ENCODE assay signal across 2 cellular contexts in the genomic region with DNA sequence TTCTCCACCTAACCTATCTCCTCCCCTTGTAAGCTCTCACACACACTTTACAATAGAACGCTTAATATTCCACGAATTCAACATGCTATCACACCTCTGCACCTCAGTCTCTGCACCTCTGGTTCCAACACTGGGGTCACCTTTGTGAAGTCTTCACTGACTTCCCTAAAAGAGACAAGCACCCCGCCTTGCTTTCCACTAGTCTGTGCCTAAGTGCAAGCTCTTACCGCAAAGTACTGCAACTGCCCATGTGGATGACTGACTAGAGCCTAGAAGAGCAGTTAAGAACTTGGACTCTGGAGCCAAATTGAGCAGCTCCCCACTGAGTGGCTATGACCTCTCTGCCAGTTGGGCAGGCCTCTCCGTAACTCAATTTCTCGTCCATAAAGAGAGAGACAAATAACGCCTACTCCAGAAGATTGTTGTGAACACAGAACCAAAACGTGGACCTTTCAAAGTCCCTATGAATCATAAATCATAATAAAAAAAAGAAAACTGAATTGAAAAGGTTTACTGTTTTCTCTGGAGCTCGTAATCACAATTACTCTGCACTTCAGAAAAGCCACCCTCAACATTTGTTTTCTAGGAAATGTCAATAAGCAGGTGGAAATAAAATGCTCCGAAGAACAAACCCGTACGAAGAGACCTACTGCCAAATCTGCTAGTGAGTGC.
TF ChIP-seq lines count a peak whose summit lies in the region.

No MANE protein-coding gene starts in this region.

TF ChIP-seq in A549, 52 proteins besides CTCF, POLR2A, EP300 and RAD21:
- TF ChIP-seq NR3C1 (IDR thresholded peaks at IDR 0.05), result no peak
- no peak for TF ChIP-seq RNF2 (IDR thresholded peaks at IDR 0.05; ENCODE audit: borderline replicate concordance, low read depth)
- no peak for TF ChIP-seq HOXB13 (CRISPR knock-in tag; IDR thresholded peaks at IDR 0.05; ENCODE audit: low read depth)
- no peak for TF ChIP-seq SREBF2 (IDR thresholded peaks at IDR 0.05)
- TF ChIP-seq NPAS2 (CRISPR knock-in tag; IDR thresholded peaks at IDR 0.05; ENCODE audit: borderline replicate concordance), result no peak
- no peak for TF ChIP-seq ZC3H11A (IDR thresholded peaks at IDR 0.05)
- TF ChIP-seq GATA3 (IDR thresholded peaks at IDR 0.05; ENCODE audit: borderline replicate concordance), result no peak
- TF ChIP-seq JUNB (IDR thresholded peaks at IDR 0.05), result no peak
- TF ChIP-seq KDM1A (IDR thresholded peaks at IDR 0.05; ENCODE audit: low read depth), result no peak
- TF ChIP-seq HOXB5 (CRISPR knock-in tag; IDR thresholded peaks at IDR 0.05), result no peak
- TF ChIP-seq, protein P1, sequence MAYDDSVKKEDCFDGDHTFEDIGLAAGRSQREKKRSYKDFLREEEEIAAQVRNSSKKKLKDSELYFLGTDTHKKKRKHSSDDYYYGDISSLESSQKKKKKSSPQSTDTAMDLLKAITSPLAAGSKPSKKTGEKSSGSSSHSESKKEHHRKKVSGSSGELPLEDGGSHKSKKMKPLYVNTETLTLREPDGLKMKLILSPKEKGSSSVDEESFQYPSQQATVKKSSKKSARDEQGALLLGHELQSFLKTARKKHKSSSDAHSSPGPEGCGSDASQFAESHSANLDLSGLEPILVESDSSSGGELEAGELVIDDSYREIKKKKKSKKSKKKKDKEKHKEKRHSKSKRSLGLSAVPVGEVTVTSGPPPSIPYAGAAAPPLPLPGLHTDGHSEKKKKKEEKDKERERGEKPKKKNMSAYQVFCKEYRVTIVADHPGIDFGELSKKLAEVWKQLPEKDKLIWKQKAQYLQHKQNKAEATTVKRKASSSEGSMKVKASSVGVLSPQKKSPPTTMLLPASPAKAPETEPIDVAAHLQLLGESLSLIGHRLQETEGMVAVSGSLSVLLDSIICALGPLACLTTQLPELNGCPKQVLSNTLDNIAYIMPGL (CRISPR knock-in tag; IDR thresholded peaks at IDR 0.05; ENCODE audit: borderline replicate concordance), result no peak
- TF ChIP-seq TP53 (CRISPR knock-in tag; IDR thresholded peaks at IDR 0.05), result no peak
- TF ChIP-seq MAFK (IDR thresholded peaks at IDR 0.05; ENCODE audit: partially characterized antibody), result no peak
- TF ChIP-seq, protein P2, sequence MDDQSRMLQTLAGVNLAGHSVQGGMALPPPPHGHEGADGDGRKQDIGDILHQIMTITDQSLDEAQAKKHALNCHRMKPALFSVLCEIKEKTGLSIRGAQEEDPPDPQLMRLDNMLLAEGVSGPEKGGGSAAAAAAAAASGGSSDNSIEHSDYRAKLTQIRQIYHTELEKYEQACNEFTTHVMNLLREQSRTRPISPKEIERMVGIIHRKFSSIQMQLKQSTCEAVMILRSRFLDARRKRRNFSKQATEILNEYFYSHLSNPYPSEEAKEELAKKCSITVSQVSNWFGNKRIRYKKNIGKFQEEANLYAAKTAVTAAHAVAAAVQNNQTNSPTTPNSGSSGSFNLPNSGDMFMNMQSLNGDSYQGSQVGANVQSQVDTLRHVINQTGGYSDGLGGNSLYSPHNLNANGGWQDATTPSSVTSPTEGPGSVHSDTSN (IDR thresholded peaks at IDR 0.05), result no peak
- TF ChIP-seq, protein P3, sequence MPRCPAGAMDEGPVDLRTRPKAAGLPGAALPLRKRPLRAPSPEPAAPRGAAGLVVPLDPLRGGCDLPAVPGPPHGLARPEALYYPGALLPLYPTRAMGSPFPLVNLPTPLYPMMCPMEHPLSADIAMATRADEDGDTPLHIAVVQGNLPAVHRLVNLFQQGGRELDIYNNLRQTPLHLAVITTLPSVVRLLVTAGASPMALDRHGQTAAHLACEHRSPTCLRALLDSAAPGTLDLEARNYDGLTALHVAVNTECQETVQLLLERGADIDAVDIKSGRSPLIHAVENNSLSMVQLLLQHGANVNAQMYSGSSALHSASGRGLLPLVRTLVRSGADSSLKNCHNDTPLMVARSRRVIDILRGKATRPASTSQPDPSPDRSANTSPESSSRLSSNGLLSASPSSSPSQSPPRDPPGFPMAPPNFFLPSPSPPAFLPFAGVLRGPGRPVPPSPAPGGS (IDR thresholded peaks at IDR 0.05), result no peak
- no peak for TF ChIP-seq ZSCAN20 (CRISPR knock-in tag; IDR thresholded peaks at IDR 0.05)

TF ChIP-seq in H1, 55 proteins besides CTCF, POLR2A, EP300 and RAD21:
- no peak for TF ChIP-seq KDM4A (IDR thresholded peaks at IDR 0.05; ENCODE audit: low read depth, low read length, severe bottlenecking)
- TF ChIP-seq CREB1 (IDR thresholded peaks at IDR 0.05), result no peak
- no peak for TF ChIP-seq TAF7 (optimal IDR thresholded peaks at IDR 0.05; ENCODE audit: borderline replicate concordance, low read depth, low read length)
- TF ChIP-seq CBX5 (IDR thresholded peaks at IDR 0.05; ENCODE audit: low read depth, low read length), result no peak
- TF ChIP-seq, protein P4, sequence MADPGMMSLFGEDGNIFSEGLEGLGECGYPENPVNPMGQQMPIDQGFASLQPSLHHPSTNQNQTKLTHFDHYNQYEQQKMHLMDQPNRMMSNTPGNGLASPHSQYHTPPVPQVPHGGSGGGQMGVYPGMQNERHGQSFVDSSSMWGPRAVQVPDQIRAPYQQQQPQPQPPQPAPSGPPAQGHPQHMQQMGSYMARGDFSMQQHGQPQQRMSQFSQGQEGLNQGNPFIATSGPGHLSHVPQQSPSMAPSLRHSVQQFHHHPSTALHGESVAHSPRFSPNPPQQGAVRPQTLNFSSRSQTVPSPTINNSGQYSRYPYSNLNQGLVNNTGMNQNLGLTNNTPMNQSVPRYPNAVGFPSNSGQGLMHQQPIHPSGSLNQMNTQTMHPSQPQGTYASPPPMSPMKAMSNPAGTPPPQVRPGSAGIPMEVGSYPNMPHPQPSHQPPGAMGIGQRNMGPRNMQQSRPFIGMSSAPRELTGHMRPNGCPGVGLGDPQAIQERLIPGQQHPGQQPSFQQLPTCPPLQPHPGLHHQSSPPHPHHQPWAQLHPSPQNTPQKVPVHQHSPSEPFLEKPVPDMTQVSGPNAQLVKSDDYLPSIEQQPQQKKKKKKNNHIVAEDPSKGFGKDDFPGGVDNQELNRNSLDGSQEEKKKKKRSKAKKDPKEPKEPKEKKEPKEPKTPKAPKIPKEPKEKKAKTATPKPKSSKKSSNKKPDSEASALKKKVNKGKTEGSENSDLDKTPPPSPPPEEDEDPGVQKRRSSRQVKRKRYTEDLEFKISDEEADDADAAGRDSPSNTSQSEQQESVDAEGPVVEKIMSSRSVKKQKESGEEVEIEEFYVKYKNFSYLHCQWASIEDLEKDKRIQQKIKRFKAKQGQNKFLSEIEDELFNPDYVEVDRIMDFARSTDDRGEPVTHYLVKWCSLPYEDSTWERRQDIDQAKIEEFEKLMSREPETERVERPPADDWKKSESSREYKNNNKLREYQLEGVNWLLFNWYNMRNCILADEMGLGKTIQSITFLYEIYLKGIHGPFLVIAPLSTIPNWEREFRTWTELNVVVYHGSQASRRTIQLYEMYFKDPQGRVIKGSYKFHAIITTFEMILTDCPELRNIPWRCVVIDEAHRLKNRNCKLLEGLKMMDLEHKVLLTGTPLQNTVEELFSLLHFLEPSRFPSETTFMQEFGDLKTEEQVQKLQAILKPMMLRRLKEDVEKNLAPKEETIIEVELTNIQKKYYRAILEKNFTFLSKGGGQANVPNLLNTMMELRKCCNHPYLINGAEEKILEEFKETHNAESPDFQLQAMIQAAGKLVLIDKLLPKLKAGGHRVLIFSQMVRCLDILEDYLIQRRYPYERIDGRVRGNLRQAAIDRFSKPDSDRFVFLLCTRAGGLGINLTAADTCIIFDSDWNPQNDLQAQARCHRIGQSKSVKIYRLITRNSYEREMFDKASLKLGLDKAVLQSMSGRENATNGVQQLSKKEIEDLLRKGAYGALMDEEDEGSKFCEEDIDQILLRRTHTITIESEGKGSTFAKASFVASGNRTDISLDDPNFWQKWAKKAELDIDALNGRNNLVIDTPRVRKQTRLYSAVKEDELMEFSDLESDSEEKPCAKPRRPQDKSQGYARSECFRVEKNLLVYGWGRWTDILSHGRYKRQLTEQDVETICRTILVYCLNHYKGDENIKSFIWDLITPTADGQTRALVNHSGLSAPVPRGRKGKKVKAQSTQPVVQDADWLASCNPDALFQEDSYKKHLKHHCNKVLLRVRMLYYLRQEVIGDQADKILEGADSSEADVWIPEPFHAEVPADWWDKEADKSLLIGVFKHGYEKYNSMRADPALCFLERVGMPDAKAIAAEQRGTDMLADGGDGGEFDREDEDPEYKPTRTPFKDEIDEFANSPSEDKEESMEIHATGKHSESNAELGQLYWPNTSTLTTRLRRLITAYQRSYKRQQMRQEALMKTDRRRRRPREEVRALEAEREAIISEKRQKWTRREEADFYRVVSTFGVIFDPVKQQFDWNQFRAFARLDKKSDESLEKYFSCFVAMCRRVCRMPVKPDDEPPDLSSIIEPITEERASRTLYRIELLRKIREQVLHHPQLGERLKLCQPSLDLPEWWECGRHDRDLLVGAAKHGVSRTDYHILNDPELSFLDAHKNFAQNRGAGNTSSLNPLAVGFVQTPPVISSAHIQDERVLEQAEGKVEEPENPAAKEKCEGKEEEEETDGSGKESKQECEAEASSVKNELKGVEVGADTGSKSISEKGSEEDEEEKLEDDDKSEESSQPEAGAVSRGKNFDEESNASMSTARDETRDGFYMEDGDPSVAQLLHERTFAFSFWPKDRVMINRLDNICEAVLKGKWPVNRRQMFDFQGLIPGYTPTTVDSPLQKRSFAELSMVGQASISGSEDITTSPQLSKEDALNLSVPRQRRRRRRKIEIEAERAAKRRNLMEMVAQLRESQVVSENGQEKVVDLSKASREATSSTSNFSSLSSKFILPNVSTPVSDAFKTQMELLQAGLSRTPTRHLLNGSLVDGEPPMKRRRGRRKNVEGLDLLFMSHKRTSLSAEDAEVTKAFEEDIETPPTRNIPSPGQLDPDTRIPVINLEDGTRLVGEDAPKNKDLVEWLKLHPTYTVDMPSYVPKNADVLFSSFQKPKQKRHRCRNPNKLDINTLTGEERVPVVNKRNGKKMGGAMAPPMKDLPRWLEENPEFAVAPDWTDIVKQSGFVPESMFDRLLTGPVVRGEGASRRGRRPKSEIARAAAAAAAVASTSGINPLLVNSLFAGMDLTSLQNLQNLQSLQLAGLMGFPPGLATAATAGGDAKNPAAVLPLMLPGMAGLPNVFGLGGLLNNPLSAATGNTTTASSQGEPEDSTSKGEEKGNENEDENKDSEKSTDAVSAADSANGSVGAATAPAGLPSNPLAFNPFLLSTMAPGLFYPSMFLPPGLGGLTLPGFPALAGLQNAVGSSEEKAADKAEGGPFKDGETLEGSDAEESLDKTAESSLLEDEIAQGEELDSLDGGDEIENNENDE (IDR thresholded peaks at IDR 0.05; ENCODE audit: insufficient replicate concordance, low read length), result no peak
- TF ChIP-seq SRF (IDR thresholded peaks at IDR 0.05; ENCODE audit: low read depth, low read length), result no peak
- TF ChIP-seq BRCA1 (IDR thresholded peaks at IDR 0.05; ENCODE audit: low read depth, low read length), result no peak
- TF ChIP-seq TCF12 (IDR thresholded peaks at IDR 0.05; ENCODE audit: low read depth, low read length), result no peak
- no peak for TF ChIP-seq POU5F1 (IDR thresholded peaks at IDR 0.05; ENCODE audit: low read depth, low read length)
- TF ChIP-seq KDM5A (IDR thresholded peaks at IDR 0.05; ENCODE audit: low read length), result no peak
- TF ChIP-seq CBX8 (IDR thresholded peaks at IDR 0.05; ENCODE audit: borderline replicate concordance, low read depth, low read length), result no peak
- no peak for TF ChIP-seq SUZ12 (IDR thresholded peaks at IDR 0.05; ENCODE audit: low read length)
- no peak for TF ChIP-seq ZNF274 (IDR thresholded peaks at IDR 0.05; ENCODE audit: borderline replicate concordance, extremely low read depth, low read length)
- no peak for TF ChIP-seq SIN3A (conservative IDR thresholded peaks at IDR 0.05 in 1 of 2, IDR thresholded peaks at IDR 0.05 in 1 of 2; ENCODE audit: low read depth in 1 of 2, low read length in 2 of 2)
- no peak for TF ChIP-seq GTF2F1 (IDR thresholded peaks at IDR 0.05; ENCODE audit: borderline replicate concordance, low read depth, low read length)
- TF ChIP-seq, protein P5, sequence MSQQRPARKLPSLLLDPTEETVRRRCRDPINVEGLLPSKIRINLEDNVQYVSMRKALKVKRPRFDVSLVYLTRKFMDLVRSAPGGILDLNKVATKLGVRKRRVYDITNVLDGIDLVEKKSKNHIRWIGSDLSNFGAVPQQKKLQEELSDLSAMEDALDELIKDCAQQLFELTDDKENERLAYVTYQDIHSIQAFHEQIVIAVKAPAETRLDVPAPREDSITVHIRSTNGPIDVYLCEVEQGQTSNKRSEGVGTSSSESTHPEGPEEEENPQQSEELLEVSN (IDR thresholded peaks at IDR 0.05), result no peak
- TF ChIP-seq SP4 (IDR thresholded peaks at IDR 0.05; ENCODE audit: low read length), result no peak
- no peak for TF ChIP-seq HDAC6 (IDR thresholded peaks at IDR 0.05; ENCODE audit: low read depth, low read length)
- TF ChIP-seq, protein P6, sequence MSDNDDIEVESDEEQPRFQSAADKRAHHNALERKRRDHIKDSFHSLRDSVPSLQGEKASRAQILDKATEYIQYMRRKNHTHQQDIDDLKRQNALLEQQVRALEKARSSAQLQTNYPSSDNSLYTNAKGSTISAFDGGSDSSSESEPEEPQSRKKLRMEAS (IDR thresholded peaks at IDR 0.05), result no peak
